Comparison of ENCODE assay signal across 1 cellular context in genomic region chr10:54769051-54769450, GRCh38.
TF ChIP-seq lines count a peak whose summit lies in the region.

No MANE protein-coding gene starts in this region.

TF ChIP-seq in GM23338, 12 proteins besides CTCF, POLR2A, EP300 and RAD21 (continued from another document):
- no peak for TF ChIP-seq ZNF462 (CRISPR knock-in tag; IDR thresholded peaks at IDR 0.05)
